ENCODE assay signal across 3 cellular contexts in the genomic region with DNA sequence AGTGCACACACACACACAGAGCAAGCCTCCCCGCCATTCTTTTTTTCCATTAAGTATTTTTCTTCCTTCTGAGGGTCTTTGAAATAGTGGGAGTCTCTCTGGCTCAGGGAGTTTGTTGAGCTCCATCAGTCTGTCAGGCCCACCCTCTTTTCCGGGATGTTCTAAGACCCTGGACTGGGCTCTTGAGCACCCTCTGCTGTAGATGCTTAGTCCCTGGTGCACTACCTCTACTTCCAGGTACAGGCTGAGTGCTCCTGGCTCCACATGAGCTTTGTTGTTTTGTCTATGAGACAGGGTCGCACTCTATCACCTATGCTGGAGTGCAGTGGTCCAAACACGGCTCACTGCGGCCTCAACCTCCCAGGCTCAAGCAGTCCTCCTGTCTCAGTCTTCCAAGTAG.
TF ChIP-seq lines count a peak whose summit lies in the region.

No MANE protein-coding gene starts in this region.

TF ChIP-seq in HCT116, 20 proteins besides CTCF, POLR2A, EP300 and RAD21:
- TF ChIP-seq CEBPB (IDR thresholded peaks at IDR 0.05; ENCODE audit: low read depth) (no peak), JUND (IDR thresholded peaks at IDR 0.05) (no peak), SRF (IDR thresholded peaks at IDR 0.05; ENCODE audit: low read depth) (no peak), CBX3 (IDR thresholded peaks at IDR 0.05; ENCODE audit: low read depth) (no peak), SIN3A (IDR thresholded peaks at IDR 0.05; ENCODE audit: low read depth) (no peak), SP1 (IDR thresholded peaks at IDR 0.05; ENCODE audit: low read depth) (no peak), EZH2 (IDR thresholded peaks at IDR 0.05) (no peak), YY1 (IDR thresholded peaks at IDR 0.05; ENCODE audit: extremely low read depth, insufficient replicate concordance, low read depth, low read length) (no peak), EGR1 (IDR thresholded peaks at IDR 0.05; ENCODE audit: low read depth) (no peak), ZFX (IDR thresholded peaks at IDR 0.05) (no peak), EZH2phosphoT487 (IDR thresholded peaks at IDR 0.05; ENCODE audit: borderline replicate concordance) (no peak)
- TF ChIP-seq, protein P1, sequence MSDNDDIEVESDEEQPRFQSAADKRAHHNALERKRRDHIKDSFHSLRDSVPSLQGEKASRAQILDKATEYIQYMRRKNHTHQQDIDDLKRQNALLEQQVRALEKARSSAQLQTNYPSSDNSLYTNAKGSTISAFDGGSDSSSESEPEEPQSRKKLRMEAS (IDR thresholded peaks at IDR 0.05): no peak
- TF ChIP-seq, protein P2, sequence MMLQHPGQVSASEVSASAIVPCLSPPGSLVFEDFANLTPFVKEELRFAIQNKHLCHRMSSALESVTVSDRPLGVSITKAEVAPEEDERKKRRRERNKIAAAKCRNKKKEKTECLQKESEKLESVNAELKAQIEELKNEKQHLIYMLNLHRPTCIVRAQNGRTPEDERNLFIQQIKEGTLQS (IDR thresholded peaks at IDR 0.05): no peak

TF ChIP-seq in K562, 482 proteins besides CTCF, POLR2A, EP300 and RAD21:
- TF ChIP-seq NELFE (IDR thresholded peaks at IDR 0.05; ENCODE audit: insufficient read depth, insufficient read length) (no peak), KLF16 (IDR thresholded peaks at IDR 0.05) (no peak)

TF ChIP-seq in SK-N-SH treated with all-trans-retinoic acid at 6 μM for 48 hours, 23 proteins besides CTCF, POLR2A, EP300 and RAD21:
- TF ChIP-seq ZNF565 (CRISPR knock-in tag; conservative IDR thresholded peaks at IDR 0.05; ENCODE audit: low read depth) (no peak), ZFP30 (CRISPR knock-in tag; IDR thresholded peaks at IDR 0.05) (no peak), GLIS3 (CRISPR knock-in tag; IDR thresholded peaks at IDR 0.05) (no peak), OSR1 (CRISPR knock-in tag; IDR thresholded peaks at IDR 0.05) (no peak), CSDC2 (CRISPR knock-in tag; IDR thresholded peaks at IDR 0.05) (no peak), ARNTL (CRISPR knock-in tag; IDR thresholded peaks at IDR 0.05; ENCODE audit: borderline replicate concordance, low read depth) (no peak), BACH2 (CRISPR knock-in tag; IDR thresholded peaks at IDR 0.05; ENCODE audit: borderline replicate concordance) (no peak), ZC3H10 (CRISPR knock-in tag; IDR thresholded peaks at IDR 0.05) (no peak), RARB (CRISPR knock-in tag; IDR thresholded peaks at IDR 0.05) (no peak)
- TF ChIP-seq, protein P3, sequence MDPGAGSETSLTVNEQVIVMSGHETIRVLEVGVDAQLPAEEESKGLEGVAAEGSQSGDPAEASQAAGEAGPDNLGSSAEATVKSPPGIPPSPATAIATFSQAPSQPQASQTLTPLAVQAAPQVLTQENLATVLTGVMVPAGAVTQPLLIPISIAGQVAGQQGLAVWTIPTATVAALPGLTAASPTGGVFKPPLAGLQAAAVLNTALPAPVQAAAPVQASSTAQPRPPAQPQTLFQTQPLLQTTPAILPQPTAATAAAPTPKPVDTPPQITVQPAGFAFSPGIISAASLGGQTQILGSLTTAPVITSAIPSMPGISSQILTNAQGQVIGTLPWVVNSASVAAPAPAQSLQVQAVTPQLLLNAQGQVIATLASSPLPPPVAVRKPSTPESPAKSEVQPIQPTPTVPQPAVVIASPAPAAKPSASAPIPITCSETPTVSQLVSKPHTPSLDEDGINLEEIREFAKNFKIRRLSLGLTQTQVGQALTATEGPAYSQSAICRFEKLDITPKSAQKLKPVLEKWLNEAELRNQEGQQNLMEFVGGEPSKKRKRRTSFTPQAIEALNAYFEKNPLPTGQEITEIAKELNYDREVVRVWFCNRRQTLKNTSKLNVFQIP (CRISPR knock-in tag; IDR thresholded peaks at IDR 0.05; ENCODE audit: borderline replicate concordance, low read depth): no peak
- TF ChIP-seq, protein P4, sequence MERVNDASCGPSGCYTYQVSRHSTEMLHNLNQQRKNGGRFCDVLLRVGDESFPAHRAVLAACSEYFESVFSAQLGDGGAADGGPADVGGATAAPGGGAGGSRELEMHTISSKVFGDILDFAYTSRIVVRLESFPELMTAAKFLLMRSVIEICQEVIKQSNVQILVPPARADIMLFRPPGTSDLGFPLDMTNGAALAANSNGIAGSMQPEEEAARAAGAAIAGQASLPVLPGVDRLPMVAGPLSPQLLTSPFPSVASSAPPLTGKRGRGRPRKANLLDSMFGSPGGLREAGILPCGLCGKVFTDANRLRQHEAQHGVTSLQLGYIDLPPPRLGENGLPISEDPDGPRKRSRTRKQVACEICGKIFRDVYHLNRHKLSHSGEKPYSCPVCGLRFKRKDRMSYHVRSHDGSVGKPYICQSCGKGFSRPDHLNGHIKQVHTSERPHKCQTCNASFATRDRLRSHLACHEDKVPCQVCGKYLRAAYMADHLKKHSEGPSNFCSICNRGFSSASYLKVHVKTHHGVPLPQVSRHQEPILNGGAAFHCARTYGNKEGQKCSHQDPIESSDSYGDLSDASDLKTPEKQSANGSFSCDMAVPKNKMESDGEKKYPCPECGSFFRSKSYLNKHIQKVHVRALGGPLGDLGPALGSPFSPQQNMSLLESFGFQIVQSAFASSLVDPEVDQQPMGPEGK (CRISPR knock-in tag; IDR thresholded peaks at IDR 0.05; ENCODE audit: borderline replicate concordance): no peak
- TF ChIP-seq, protein P5, sequence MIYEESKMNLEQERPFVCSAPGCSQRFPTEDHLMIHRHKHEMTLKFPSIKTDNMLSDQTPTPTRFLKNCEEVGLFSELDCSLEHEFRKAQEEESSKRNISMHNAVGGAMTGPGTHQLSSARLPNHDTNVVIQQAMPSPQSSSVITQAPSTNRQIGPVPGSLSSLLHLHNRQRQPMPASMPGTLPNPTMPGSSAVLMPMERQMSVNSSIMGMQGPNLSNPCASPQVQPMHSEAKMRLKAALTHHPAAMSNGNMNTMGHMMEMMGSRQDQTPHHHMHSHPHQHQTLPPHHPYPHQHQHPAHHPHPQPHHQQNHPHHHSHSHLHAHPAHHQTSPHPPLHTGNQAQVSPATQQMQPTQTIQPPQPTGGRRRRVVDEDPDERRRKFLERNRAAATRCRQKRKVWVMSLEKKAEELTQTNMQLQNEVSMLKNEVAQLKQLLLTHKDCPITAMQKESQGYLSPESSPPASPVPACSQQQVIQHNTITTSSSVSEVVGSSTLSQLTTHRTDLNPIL (CRISPR knock-in tag; IDR thresholded peaks at IDR 0.05; ENCODE audit: low read depth): no peak
- TF ChIP-seq, protein P6, sequence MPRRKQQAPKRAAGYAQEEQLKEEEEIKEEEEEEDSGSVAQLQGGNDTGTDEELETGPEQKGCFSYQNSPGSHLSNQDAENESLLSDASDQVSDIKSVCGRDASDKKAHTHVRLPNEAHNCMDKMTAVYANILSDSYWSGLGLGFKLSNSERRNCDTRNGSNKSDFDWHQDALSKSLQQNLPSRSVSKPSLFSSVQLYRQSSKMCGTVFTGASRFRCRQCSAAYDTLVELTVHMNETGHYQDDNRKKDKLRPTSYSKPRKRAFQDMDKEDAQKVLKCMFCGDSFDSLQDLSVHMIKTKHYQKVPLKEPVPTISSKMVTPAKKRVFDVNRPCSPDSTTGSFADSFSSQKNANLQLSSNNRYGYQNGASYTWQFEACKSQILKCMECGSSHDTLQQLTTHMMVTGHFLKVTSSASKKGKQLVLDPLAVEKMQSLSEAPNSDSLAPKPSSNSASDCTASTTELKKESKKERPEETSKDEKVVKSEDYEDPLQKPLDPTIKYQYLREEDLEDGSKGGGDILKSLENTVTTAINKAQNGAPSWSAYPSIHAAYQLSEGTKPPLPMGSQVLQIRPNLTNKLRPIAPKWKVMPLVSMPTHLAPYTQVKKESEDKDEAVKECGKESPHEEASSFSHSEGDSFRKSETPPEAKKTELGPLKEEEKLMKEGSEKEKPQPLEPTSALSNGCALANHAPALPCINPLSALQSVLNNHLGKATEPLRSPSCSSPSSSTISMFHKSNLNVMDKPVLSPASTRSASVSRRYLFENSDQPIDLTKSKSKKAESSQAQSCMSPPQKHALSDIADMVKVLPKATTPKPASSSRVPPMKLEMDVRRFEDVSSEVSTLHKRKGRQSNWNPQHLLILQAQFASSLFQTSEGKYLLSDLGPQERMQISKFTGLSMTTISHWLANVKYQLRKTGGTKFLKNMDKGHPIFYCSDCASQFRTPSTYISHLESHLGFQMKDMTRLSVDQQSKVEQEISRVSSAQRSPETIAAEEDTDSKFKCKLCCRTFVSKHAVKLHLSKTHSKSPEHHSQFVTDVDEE (CRISPR knock-in tag; IDR thresholded peaks at IDR 0.05): no peak
